In the genomic region with DNA sequence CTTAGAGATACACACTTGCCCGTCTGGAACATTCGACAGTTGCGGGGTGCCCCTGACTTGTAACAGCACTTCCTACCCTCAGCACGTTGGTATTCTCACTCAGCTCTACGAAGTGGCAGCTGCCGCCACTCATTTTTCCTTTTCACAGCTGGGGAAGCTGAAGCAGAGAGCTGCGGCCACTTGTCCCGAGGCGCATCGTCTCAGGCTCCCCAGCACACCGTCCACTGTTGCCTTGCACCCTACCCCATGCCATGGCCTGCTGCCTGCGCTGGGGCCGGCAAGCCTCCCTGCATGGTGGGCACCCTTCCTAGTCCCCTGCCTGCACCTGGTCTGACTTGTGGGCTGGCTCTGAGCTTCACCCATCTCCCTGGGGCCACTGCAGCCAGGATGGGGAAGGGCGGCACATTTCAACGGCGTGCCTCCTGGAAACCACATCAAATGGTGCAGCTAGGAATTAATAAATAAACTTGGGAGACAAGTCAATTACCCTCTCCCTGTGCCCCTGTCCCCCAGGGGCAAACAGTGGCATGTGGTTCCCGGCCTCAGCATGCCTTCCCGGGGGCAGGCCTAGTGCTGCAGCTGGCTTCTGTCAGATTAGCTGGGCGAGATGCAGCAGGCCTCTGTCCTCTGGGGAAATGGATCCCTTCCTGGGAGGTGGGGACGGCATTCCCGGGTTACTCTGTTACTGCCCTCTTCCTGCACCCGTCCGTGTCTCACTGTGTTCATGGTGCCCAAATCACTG, we compare ENCODE assay signal across 15 cellular contexts.
A peak's percentile ranks its signal among the peaks of the same experiment; 100 is the strongest.
DNase-seq lines count a peak whose midpoint lies in the region; ATAC-seq and TF ChIP-seq lines count a peak whose summit lies in the region.
"Had no signal": no experiment of that assay in that cellular context is flagged by ENCODE, and none has a peak within 500 bp of the region (broad histone marks: within the 10 kb centered on the region; RNA-seq: fewer than 3 reads in every experiment).

No MANE protein-coding gene starts in this region.

- CTCF ChIA-PET in WTC11 (lab: Charles Lee), result interaction anchor here (0.8 to 2.1 kb wide), 7 partner anchors 9 to 181 kb away, joined by 3 to 14 read pairs (median 4); no protein-coding TSS in a partner anchor

- H3K4me1 Mint-ChIP-seq in WTC11 (peaks cover 3% of the 10 kb centered on the region), mesothelial cell of epicardium (peaks cover 60% of the 10 kb centered on the region), type B pancreatic cell (ENCODE audit: unreplicated experiment) (peaks cover 48% of the 10 kb centered on the region)

- no peak overlapping the region for H3K4me3 Mint-ChIP-seq in WTC11
- H3K4me3 Mint-ChIP-seq in mesothelial cell of epicardium, result no peak overlapping the region
- H3K4me3 Mint-ChIP-seq in type B pancreatic cell, result peak overlapping the region; percentile 66
- H3K4me3 Mint-ChIP-seq: dendritic cell treated with granulocyte-macrophage colony-stimulating factor and Interleukin-4, amounts not matched to agents 40 ng/mL and 50 ng/mL, for 4 days had no signal

- no peak for TF ChIP-seq CTCF in WTC11 (IDR thresholded peaks at IDR 0.05)
- TF ChIP-seq CTCF in mesothelial cell of epicardium (IDR thresholded peaks at IDR 0.05; ENCODE audit: unreplicated experiment), result no peak
- no peak for TF ChIP-seq CTCF in type B pancreatic cell (conservative IDR thresholded peaks at IDR 0.05)

- H3K9me3 Mint-ChIP-seq in WTC11 (no peaks in the 10 kb centered on the region), mesothelial cell of epicardium (peaks cover 5% of the 10 kb centered on the region), type B pancreatic cell (peaks cover 11% of the 10 kb centered on the region)
- H3K9me3 Mint-ChIP-seq: dendritic cell treated with granulocyte-macrophage colony-stimulating factor and Interleukin-4, amounts not matched to agents 40 ng/mL and 50 ng/mL, for 4 days had no signal

- intact Hi-C loops in head of caudate nucleus (cut with DNase I), result no loop called here

- no peak for ATAC-seq in WTC11
- no peak for ATAC-seq in GM18502 (IDR thresholded peaks at IDR 0.05; ENCODE audit: poor library complexity, unreplicated experiment)

- peak overlapping the region; percentile 75 for H3K27ac Mint-ChIP-seq in WTC11
- peak overlapping the region; percentile 84 for H3K27ac Mint-ChIP-seq in mesothelial cell of epicardium
- H3K27ac Mint-ChIP-seq in type B pancreatic cell, result peak overlapping the region; percentile 84

- POLR2A ChIA-PET in WTC11 (lab: Charles Lee), result no interaction called here

- H3K36me3 Mint-ChIP-seq in WTC11 (no peaks in the 10 kb centered on the region), mesothelial cell of epicardium (no peaks in the 10 kb centered on the region), type B pancreatic cell (peaks cover 3% of the 10 kb centered on the region)

- H3K27me3 Mint-ChIP-seq in WTC11 (ENCODE audit: low read depth) (no peaks in the 10 kb centered on the region; the same call in 1 of the 2 replicates), mesothelial cell of epicardium (ENCODE audit: low read depth) (no peaks in the 10 kb centered on the region), type B pancreatic cell (no peaks in the 10 kb centered on the region)

- DNase-seq in NCI-H82 (lab: John Stamatoyannopoulos, UW) (peak; percentile 53), NCI-H82 treated with DMSO at 0.1 percent for 48 hours (lab: John Stamatoyannopoulos, UW; ENCODE audit: unreplicated experiment) (no peak), WTC11 (ENCODE audit: low spot score) (no peak), mesothelial cell of epicardium (ENCODE audit: low spot score in 2 of 2, unreplicated experiment in 2 of 2) (no peak), type B pancreatic cell (ENCODE audit: extremely low spot score, unreplicated experiment) (no peak), SHP77 (lab: John Stamatoyannopoulos, UW) (no peak), head of caudate nucleus (no peak)
- DNase-seq: activated CD4-positive, CD25-positive, alpha-beta regulatory T cell; activated T-cell treated with anti-CD3 and anti-CD28 coated beads, Interleukin-2, amount 50 U/mL, for 48 hours; DMS153; NCI-H1436; NCI-H510A; T-helper 2 cell had no signal

TF ChIP-seq in WTC11, 78 proteins besides CTCF, POLR2A, EP300 and RAD21:
- TF ChIP-seq, protein P1, sequence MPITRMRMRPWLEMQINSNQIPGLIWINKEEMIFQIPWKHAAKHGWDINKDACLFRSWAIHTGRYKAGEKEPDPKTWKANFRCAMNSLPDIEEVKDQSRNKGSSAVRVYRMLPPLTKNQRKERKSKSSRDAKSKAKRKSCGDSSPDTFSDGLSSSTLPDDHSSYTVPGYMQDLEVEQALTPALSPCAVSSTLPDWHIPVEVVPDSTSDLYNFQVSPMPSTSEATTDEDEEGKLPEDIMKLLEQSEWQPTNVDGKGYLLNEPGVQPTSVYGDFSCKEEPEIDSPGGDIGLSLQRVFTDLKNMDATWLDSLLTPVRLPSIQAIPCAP (CRISPR knock-in tag; IDR thresholded peaks at IDR 0.05), result no peak
- no peak for TF ChIP-seq NR2C2 (CRISPR knock-in tag; IDR thresholded peaks at IDR 0.05)
- no peak for TF ChIP-seq ZNF138 (CRISPR knock-in tag; conservative IDR thresholded peaks at IDR 0.05)
- no peak for TF ChIP-seq ATF3 (CRISPR knock-in tag; conservative IDR thresholded peaks at IDR 0.05)
- no peak for TF ChIP-seq E2F4 (CRISPR knock-in tag; IDR thresholded peaks at IDR 0.05; ENCODE audit: borderline replicate concordance, low read depth)
- no peak for TF ChIP-seq ATF6 (CRISPR knock-in tag; IDR thresholded peaks at IDR 0.05)
- TF ChIP-seq FOXK1 (CRISPR knock-in tag; IDR thresholded peaks at IDR 0.05), result no peak
- no peak for TF ChIP-seq MYBL2 (CRISPR knock-in tag; IDR thresholded peaks at IDR 0.05)
- TF ChIP-seq IRF2 (CRISPR knock-in tag; IDR thresholded peaks at IDR 0.05; ENCODE audit: borderline replicate concordance, low read depth), result no peak
- TF ChIP-seq, protein P2, sequence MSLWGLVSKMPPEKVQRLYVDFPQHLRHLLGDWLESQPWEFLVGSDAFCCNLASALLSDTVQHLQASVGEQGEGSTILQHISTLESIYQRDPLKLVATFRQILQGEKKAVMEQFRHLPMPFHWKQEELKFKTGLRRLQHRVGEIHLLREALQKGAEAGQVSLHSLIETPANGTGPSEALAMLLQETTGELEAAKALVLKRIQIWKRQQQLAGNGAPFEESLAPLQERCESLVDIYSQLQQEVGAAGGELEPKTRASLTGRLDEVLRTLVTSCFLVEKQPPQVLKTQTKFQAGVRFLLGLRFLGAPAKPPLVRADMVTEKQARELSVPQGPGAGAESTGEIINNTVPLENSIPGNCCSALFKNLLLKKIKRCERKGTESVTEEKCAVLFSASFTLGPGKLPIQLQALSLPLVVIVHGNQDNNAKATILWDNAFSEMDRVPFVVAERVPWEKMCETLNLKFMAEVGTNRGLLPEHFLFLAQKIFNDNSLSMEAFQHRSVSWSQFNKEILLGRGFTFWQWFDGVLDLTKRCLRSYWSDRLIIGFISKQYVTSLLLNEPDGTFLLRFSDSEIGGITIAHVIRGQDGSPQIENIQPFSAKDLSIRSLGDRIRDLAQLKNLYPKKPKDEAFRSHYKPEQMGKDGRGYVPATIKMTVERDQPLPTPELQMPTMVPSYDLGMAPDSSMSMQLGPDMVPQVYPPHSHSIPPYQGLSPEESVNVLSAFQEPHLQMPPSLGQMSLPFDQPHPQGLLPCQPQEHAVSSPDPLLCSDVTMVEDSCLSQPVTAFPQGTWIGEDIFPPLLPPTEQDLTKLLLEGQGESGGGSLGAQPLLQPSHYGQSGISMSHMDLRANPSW (CRISPR knock-in tag; conservative IDR thresholded peaks at IDR 0.05; ENCODE audit: low read depth), result no peak
- TF ChIP-seq ZNF317 (CRISPR knock-in tag; IDR thresholded peaks at IDR 0.05; ENCODE audit: borderline replicate concordance, low read depth), result no peak
- no peak for TF ChIP-seq ATF1 (CRISPR knock-in tag; IDR thresholded peaks at IDR 0.05)
